In the genomic region with DNA sequence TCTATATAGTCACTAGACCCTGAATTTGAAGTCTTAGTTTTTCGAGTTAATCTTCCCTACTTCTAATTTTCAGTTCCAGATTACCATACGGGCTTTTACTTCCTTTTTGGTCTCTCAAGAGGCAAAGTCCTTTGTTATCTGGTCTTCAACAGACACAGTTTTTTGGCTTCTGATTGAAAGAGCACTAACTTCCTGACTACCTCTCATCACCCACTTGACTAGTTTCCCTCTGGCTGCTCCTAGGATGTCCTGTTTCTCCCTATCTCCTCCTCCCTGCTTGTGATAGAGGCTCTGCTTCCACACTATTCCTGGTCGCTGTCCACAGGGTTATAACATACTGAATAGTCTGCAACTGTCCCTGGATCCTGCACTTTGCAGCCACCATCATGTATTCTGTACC, we compare ENCODE assay signal across 20 cellular contexts.
"Had no signal": no experiment of that assay in that cellular context is flagged by ENCODE, and none has a peak within 500 bp of the region (broad histone marks: within the 10 kb centered on the region; RNA-seq: fewer than 3 reads in every experiment).

No MANE protein-coding gene starts in this region.

- H2AFZ ChIP-seq: neural progenitor cell had no signal

- H3K4me3 ChIP-seq: lower lobe of right lung, neural progenitor cell, ovary, right atrium auricular region, sigmoid colon, skin epidermis, stomach had no signal

- H3K4me1 ChIP-seq: lower lobe of right lung, neural progenitor cell, right atrium auricular region, sigmoid colon, stomach had no signal

- ATAC-seq: lower lobe of right lung, natural killer cell had no signal

- H3K36me3 Mint-ChIP-seq: memory B cell, mesothelial cell of epicardium, natural killer cell, neural progenitor cell had no signal

- DNase-seq: dermis blood vessel endothelial cell; foreskin melanocyte; head of caudate nucleus; hippocampal formation; lower lobe of right lung; natural killer cell; nucleus accumbens; ovary; sigmoid colon; stimulated activated CD4-positive, alpha-beta T cell treated with anti-CD3 and anti-CD28 coated beads, Interleukin-2, amount 100 ng/mL, for 24 hours; stimulated activated CD4-positive, alpha-beta T cell treated with anti-CD3 and anti-CD28 coated beads, Interleukin-4, amount 100 ng/mL, for 4 hours; stimulated activated naive CD4-positive, alpha-beta T cell; stomach; substantia nigra; trophoblast cell had no signal

- H3K4me3 Mint-ChIP-seq: memory B cell, mesothelial cell of epicardium, natural killer cell, neural progenitor cell had no signal

- H3K9me3 ChIP-seq: lower lobe of right lung, ovary, right atrium auricular region, sigmoid colon, stomach had no signal

- H3K4me1 Mint-ChIP-seq: mesothelial cell of epicardium, natural killer cell, neural progenitor cell had no signal

- H3K27ac Mint-ChIP-seq: memory B cell, mesothelial cell of epicardium, natural killer cell, neural progenitor cell had no signal

- H3K27ac ChIP-seq: lower lobe of right lung, neural progenitor cell, ovary, right atrium auricular region, sigmoid colon, skin epidermis, stomach had no signal

- H3K9ac ChIP-seq: neural progenitor cell had no signal

- H3K9me3 Mint-ChIP-seq: memory B cell, natural killer cell, neural progenitor cell had no signal

- H3K36me3 ChIP-seq: lower lobe of right lung, neural progenitor cell, ovary, right atrium auricular region, sigmoid colon, stomach had no signal

- H3K27me3 ChIP-seq: neural progenitor cell, ovary, right atrium auricular region, sigmoid colon, stomach had no signal

- H3K4me2 ChIP-seq: neural progenitor cell had no signal

- H3K27me3 Mint-ChIP-seq: memory B cell had no signal
